Comparison of ENCODE assay signal across 1 cellular context in the genomic region with DNA sequence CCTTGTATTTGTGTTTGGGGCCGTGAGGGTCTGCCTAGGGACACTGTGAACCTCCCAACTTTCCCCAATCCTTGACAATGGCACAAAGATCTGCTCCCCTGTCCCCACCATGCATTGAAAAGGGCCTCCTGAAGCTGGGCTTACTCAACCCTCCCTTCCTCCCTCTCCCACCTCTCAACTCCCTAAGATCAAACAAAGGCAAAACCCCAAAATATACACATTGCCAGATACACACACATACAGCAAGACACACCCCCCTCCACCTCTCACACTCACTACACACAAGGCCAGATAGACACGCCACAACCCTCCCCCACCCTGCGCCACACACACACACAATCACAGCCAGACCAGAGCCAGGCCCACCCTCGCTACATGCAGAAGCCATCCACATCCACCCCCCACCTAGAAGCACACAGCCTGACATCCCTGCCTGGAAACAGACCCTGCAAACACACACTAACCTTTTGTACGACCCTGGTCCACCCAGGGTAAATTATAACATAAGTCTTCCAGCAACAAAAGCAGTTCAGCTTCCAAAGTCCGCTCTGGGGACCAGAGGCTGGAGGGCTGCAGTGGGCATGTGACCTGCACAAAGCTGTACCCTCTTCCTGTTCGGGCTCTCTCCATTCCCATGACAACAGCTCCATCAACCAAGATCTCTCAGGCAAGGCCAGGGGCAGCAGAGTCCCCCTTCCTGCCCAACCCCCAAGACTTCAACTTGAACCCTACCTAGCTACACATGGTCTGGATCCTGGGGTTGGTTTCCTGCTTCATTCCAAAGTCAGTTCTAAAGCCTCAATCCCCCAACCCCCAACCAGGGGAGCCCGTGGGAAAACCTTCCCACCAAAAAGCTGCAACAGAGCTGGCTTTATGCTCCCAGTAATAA.
TF ChIP-seq lines count a peak whose summit lies in the region.

No MANE protein-coding gene starts in this region.

TF ChIP-seq in HEK293, 187 proteins besides CTCF, POLR2A, EP300 and RAD21 (continued from another document and continues in another):
- no peak for TF ChIP-seq ZNF433 (tag by site-specific recombination; IDR thresholded peaks at IDR 0.05; ENCODE audit: low read depth)
- TF ChIP-seq ZNF211 (tag by site-specific recombination; IDR thresholded peaks at IDR 0.05; ENCODE audit: low read depth): no peak
- no peak for TF ChIP-seq ZNF24 (tag by site-specific recombination; IDR thresholded peaks at IDR 0.05)
- TF ChIP-seq ZNF623 (tag by site-specific recombination; IDR thresholded peaks at IDR 0.05): no peak
- TF ChIP-seq GLIS1 (tag by site-specific recombination; IDR thresholded peaks at IDR 0.05): peak; percentile 66
- peak; percentile 34; the same call in 1 of the 2 replicates for TF ChIP-seq ZNF639 (tag by site-specific recombination; IDR thresholded peaks at IDR 0.05)
- TF ChIP-seq RBAK (tag by site-specific recombination; IDR thresholded peaks at IDR 0.05): no peak
- no peak for TF ChIP-seq TCF7L2 (IDR thresholded peaks at IDR 0.05; ENCODE audit: borderline replicate concordance, low read depth, low read length)
- no peak for TF ChIP-seq ZNF777 (tag by site-specific recombination; IDR thresholded peaks at IDR 0.05; ENCODE audit: borderline replicate concordance)
- TF ChIP-seq ZNF16 (tag by site-specific recombination; IDR thresholded peaks at IDR 0.05; ENCODE audit: low read depth): no peak
- TF ChIP-seq SCRT1 (tag by site-specific recombination; IDR thresholded peaks at IDR 0.05; ENCODE audit: borderline replicate concordance): no peak
- TF ChIP-seq SCRT2 (tag by site-specific recombination; IDR thresholded peaks at IDR 0.05): no peak
- TF ChIP-seq ZNF184 (tag by site-specific recombination; IDR thresholded peaks at IDR 0.05): no peak
- TF ChIP-seq ZNF521 (tag by site-specific recombination; IDR thresholded peaks at IDR 0.05): no peak
- TF ChIP-seq, protein P1, sequence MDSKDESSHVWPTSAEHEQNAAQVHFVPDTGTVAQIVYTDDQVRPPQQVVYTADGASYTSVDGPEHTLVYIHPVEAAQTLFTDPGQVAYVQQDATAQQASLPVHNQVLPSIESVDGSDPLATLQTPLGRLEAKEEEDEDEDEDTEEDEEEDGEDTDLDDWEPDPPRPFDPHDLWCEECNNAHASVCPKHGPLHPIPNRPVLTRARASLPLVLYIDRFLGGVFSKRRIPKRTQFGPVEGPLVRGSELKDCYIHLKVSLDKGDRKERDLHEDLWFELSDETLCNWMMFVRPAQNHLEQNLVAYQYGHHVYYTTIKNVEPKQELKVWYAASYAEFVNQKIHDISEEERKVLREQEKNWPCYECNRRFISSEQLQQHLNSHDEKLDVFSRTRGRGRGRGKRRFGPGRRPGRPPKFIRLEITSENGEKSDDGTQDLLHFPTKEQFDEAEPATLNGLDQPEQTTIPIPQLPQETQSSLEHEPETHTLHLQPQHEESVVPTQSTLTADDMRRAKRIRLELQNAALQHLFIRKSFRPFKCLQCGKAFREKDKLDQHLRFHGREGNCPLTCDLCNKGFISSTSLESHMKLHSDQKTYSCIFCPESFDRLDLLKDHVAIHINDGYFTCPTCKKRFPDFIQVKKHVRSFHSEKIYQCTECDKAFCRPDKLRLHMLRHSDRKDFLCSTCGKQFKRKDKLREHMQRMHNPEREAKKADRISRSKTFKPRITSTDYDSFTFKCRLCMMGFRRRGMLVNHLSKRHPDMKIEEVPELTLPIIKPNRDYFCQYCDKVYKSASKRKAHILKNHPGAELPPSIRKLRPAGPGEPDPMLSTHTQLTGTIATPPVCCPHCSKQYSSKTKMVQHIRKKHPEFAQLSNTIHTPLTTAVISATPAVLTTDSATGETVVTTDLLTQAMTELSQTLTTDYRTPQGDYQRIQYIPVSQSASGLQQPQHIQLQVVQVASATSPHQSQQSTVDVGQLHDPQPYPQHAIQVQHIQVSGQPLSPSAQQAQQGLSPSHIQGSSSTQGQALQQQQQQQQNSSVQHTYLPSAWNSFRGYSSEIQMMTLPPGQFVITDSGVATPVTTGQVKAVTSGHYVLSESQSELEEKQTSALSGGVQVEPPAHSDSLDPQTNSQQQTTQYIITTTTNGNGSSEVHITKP (tag by site-specific recombination; IDR thresholded peaks at IDR 0.05): no peak
- TF ChIP-seq GLIS2 (tag by site-specific recombination; IDR thresholded peaks at IDR 0.05): no peak
- TF ChIP-seq ZNF114 (tag by site-specific recombination; IDR thresholded peaks at IDR 0.05): no peak
- TF ChIP-seq ZNF350 (tag by site-specific recombination; IDR thresholded peaks at IDR 0.05): no peak
- no peak for TF ChIP-seq ZNF37A (tag by site-specific recombination; IDR thresholded peaks at IDR 0.05)
- no peak for TF ChIP-seq ZNF248 (tag by site-specific recombination; IDR thresholded peaks at IDR 0.05)
- TF ChIP-seq ZNF48 (tag by site-specific recombination; IDR thresholded peaks at IDR 0.05): no peak
- no peak for TF ChIP-seq ZNF664 (tag by site-specific recombination; IDR thresholded peaks at IDR 0.05)
- peak; percentile 89 for TF ChIP-seq WT1 (tag by site-specific recombination; IDR thresholded peaks at IDR 0.05)
- TF ChIP-seq ZNF311 (tag by site-specific recombination; IDR thresholded peaks at IDR 0.05; ENCODE audit: borderline replicate concordance): no peak
- no peak for TF ChIP-seq ZNF121 (tag by site-specific recombination; IDR thresholded peaks at IDR 0.05)
- TF ChIP-seq REPIN1 (tag by site-specific recombination; IDR thresholded peaks at IDR 0.05; ENCODE audit: low read depth): no peak
- TF ChIP-seq, protein P2, sequence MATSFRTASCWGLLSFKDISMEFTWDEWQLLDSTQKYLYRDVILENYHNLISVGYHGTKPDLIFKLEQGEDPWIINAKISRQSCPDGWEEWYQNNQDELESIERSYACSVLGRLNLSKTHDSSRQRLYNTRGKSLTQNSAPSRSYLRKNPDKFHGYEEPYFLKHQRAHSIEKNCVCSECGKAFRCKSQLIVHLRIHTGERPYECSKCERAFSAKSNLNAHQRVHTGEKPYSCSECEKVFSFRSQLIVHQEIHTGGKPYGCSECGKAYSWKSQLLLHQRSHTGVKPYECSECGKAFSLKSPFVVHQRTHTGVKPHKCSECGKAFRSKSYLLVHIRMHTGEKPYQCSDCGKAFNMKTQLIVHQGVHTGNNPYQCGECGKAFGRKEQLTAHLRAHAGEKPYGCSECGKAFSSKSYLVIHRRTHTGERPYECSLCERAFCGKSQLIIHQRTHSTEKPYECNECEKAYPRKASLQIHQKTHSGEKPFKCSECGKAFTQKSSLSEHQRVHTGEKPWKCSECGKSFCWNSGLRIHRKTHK (tag by site-specific recombination; IDR thresholded peaks at IDR 0.05): no peak
- TF ChIP-seq, protein P3, sequence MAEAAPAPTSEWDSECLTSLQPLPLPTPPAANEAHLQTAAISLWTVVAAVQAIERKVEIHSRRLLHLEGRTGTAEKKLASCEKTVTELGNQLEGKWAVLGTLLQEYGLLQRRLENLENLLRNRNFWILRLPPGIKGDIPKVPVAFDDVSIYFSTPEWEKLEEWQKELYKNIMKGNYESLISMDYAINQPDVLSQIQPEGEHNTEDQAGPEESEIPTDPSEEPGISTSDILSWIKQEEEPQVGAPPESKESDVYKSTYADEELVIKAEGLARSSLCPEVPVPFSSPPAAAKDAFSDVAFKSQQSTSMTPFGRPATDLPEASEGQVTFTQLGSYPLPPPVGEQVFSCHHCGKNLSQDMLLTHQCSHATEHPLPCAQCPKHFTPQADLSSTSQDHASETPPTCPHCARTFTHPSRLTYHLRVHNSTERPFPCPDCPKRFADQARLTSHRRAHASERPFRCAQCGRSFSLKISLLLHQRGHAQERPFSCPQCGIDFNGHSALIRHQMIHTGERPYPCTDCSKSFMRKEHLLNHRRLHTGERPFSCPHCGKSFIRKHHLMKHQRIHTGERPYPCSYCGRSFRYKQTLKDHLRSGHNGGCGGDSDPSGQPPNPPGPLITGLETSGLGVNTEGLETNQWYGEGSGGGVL (tag by site-specific recombination; IDR thresholded peaks at IDR 0.05): peak; percentile 88
- TF ChIP-seq ZNF202 (tag by site-specific recombination; IDR thresholded peaks at IDR 0.05; ENCODE audit: borderline replicate concordance): no peak
- TF ChIP-seq, protein P4, sequence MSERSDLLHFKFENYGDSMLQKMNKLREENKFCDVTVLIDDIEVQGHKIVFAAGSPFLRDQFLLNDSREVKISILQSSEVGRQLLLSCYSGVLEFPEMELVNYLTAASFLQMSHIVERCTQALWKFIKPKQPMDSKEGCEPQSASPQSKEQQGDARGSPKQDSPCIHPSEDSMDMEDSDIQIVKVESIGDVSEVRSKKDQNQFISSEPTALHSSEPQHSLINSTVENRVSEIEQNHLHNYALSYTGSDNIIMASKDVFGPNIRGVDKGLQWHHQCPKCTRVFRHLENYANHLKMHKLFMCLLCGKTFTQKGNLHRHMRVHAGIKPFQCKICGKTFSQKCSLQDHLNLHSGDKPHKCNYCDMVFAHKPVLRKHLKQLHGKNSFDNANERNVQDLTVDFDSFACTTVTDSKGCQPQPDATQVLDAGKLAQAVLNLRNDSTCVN (tag by site-specific recombination; optimal IDR thresholded peaks at IDR 0.05): no peak
- no peak for TF ChIP-seq ZNF658 (tag by site-specific recombination; IDR thresholded peaks at IDR 0.05)
- no peak for TF ChIP-seq ZNF629 (tag by site-specific recombination; IDR thresholded peaks at IDR 0.05)
- no peak for TF ChIP-seq ZNF704 (tag by site-specific recombination; IDR thresholded peaks at IDR 0.05)
- no peak for TF ChIP-seq ZNF830 (tag by site-specific recombination; IDR thresholded peaks at IDR 0.05; ENCODE audit: low read depth)
- TF ChIP-seq ZNF214 (tag by site-specific recombination; IDR thresholded peaks at IDR 0.05; ENCODE audit: borderline replicate concordance): no peak
- no peak for TF ChIP-seq ZNF292 (tag by site-specific recombination; IDR thresholded peaks at IDR 0.05; ENCODE audit: borderline replicate concordance, low read depth)
- TF ChIP-seq ZNF776 (tag by site-specific recombination; IDR thresholded peaks at IDR 0.05; ENCODE audit: borderline replicate concordance): no peak
- no peak for TF ChIP-seq ZNF580 (tag by site-specific recombination; IDR thresholded peaks at IDR 0.05)
- no peak for TF ChIP-seq BCL11B (tag by site-specific recombination; IDR thresholded peaks at IDR 0.05; ENCODE audit: low read depth)
- TF ChIP-seq, protein P5, sequence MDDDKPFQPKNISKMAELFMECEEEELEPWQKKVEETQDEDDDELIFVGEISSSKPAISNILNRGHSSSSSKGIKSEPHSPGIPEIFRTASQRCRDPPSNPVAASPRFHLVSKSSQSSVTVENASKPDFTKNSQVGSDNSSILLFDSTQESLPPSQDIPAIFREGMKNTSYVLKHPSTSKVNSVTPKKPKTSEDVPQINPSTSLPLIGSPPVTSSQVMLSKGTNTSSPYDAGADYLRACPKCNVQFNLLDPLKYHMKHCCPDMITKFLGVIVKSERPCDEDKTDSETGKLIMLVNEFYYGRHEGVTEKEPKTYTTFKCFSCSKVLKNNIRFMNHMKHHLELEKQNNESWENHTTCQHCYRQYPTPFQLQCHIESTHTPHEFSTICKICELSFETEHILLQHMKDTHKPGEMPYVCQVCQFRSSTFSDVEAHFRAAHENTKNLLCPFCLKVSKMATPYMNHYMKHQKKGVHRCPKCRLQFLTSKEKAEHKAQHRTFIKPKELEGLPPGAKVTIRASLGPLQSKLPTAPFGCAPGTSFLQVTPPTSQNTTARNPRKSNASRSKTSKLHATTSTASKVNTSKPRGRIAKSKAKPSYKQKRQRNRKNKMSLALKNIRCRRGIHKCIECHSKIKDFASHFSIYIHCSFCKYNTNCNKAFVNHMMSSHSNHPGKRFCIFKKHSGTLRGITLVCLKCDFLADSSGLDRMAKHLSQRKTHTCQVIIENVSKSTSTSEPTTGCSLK (tag by site-specific recombination; IDR thresholded peaks at IDR 0.05): no peak
- no peak for TF ChIP-seq ZFP69B (tag by site-specific recombination; IDR thresholded peaks at IDR 0.05)
- no peak for TF ChIP-seq ZNF677 (tag by site-specific recombination; IDR thresholded peaks at IDR 0.05)
- TF ChIP-seq MYNN (tag by site-specific recombination; IDR thresholded peaks at IDR 0.05; ENCODE audit: borderline replicate concordance): no peak
- no peak for TF ChIP-seq OSR2 (tag by site-specific recombination; IDR thresholded peaks at IDR 0.05)
- TF ChIP-seq ZNF239 (tag by site-specific recombination; IDR thresholded peaks at IDR 0.05): no peak
- TF ChIP-seq, protein P6, sequence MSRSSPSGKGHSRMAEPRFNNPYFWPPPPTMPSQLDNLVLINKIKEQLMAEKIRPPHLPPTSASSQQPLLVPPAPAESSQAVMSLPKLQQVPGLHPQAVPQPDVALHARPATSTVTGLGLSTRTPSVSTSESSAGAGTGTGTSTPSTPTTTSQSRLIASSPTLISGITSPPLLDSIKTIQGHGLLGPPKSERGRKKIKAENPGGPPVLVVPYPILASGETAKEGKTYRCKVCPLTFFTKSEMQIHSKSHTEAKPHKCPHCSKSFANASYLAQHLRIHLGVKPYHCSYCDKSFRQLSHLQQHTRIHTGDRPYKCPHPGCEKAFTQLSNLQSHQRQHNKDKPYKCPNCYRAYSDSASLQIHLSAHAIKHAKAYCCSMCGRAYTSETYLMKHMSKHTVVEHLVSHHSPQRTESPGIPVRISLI (tag by site-specific recombination; IDR thresholded peaks at IDR 0.05): no peak
- 0 out of 2 replicates have a peak, but pooled peaks have one; percentile 18 for TF ChIP-seq ZNF391 (tag by site-specific recombination; IDR thresholded peaks at IDR 0.05; ENCODE audit: borderline replicate concordance, low read depth)
- TF ChIP-seq, protein P7, sequence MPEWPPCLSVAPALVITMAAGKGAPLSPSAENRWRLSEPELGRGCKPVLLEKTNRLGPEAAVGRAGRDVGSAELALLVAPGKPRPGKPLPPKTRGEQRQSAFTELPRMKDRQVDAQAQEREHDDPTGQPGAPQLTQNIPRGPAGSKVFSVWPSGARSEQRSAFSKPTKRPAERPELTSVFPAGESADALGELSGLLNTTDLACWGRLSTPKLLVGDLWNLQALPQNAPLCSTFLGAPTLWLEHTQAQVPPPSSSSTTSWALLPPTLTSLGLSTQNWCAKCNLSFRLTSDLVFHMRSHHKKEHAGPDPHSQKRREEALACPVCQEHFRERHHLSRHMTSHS (tag by site-specific recombination; IDR thresholded peaks at IDR 0.05): no peak
- no peak for TF ChIP-seq PRDM1 (tag by site-specific recombination; IDR thresholded peaks at IDR 0.05)
